In the genomic region with DNA sequence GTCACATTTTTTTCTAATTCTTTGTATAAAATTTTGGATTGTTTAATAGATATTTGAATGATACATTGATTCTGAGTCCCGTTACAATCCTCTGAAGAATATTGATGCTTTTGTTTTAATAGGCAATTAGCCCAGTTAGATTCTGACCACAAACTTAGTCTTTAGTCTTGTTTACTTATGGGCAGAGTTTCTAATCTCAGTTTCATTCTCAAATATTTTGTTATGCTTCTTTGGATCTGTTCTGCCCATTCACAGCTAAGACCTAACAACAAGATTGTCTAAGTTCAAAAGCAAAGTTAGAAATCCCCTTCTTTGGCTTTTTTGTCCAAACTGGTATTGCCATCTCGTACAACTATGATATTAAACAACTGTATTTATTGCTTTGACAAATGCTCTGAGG, we compare ENCODE assay signal across 20 cellular contexts. TPM values are rescaled to one million over a fixed set of nuclear protein-coding genes. Genes with fewer than 3 reads are reported as not detected.
"Had no signal": no experiment of that assay in that cellular context is flagged by ENCODE, and none has a peak within 500 bp of the region (broad histone marks: within the 10 kb centered on the region; RNA-seq: fewer than 3 reads in every experiment).

No MANE protein-coding gene starts in this region.

- H3K9me3 Mint-ChIP-seq: activated CD4-positive, alpha-beta T cell treated with anti-CD3 and anti-CD28 coated beads, Interleukin-2, amount 10 ng/mL, durations not matched to agents 7 days and 5 days; activated naive CD8-positive, alpha-beta T cell treated with anti-CD3 and anti-CD28 coated beads for 36 hours; activated T-cell treated with anti-CD3 and anti-CD28 coated beads, Interleukin-2, amount 50 U/mL, for 72 hours had no signal

- H3K27ac Mint-ChIP-seq: activated CD4-positive, alpha-beta T cell treated with anti-CD3 and anti-CD28 coated beads, Interleukin-2, amount 10 ng/mL, durations not matched to agents 7 days and 5 days; activated naive CD8-positive, alpha-beta T cell treated with anti-CD3 and anti-CD28 coated beads for 36 hours; activated T-cell treated with anti-CD3 and anti-CD28 coated beads, Interleukin-2, amount 50 U/mL, for 72 hours; brain had no signal

- DNase-seq: activated CD4-positive, alpha-beta T cell treated with anti-CD3 and anti-CD28 coated beads, Interleukin-2, amount 10 ng/mL, durations not matched to agents 7 days and 5 days; activated CD4-positive, CD25-positive, alpha-beta regulatory T cell; activated CD8-positive, alpha-beta memory T cell treated with anti-CD3 and anti-CD28 coated beads, Interleukin-2, amount 50 U/mL, for 48 hours; activated gamma-delta T cell treated with Interleukin-2 at 50 U/mL for 16 hours; activated naive CD8-positive, alpha-beta T cell treated with anti-CD3 and anti-CD28 coated beads for 36 hours; activated T-cell treated with anti-CD3 and anti-CD28 coated beads, Interleukin-2, amount 50 U/mL, for 72 hours; amygdala; central memory CD4-positive, alpha-beta T cell; colonic mucosa; islet precursor cell; midbrain; ovary; sigmoid colon; stimulated activated CD4-positive, alpha-beta T cell treated with anti-CD3 and anti-CD28 coated beads, Interleukin-1b, Interleukin-23, amount 100 ng/mL, for 48 hours; thyroid gland had no signal

- ATAC-seq: activated T-cell treated with anti-CD3 and anti-CD28 coated beads, Interleukin-2, amount 50 U/mL, for 72 hours; esophagus mucosa had no signal

- H3K36me3 Mint-ChIP-seq: activated naive CD8-positive, alpha-beta T cell treated with anti-CD3 and anti-CD28 coated beads for 36 hours; brain had no signal

- H3K4me3 Mint-ChIP-seq: activated CD4-positive, alpha-beta T cell treated with anti-CD3 and anti-CD28 coated beads, Interleukin-2, amount 10 ng/mL, durations not matched to agents 7 days and 5 days; activated naive CD8-positive, alpha-beta T cell treated with anti-CD3 and anti-CD28 coated beads for 36 hours; activated T-cell treated with anti-CD3 and anti-CD28 coated beads, Interleukin-2, amount 50 U/mL, for 72 hours; brain had no signal

RNA-seq across cellular contexts. Expression of a gene that starts 58.0 kb away (rescaled TPM):
- total RNA-seq: activated CD4-positive, alpha-beta T cell treated with anti-CD3 and anti-CD28 coated beads, Interleukin-2, amount 10 ng/mL, durations not matched to agents 7 days and 5 days; activated naive CD8-positive, alpha-beta T cell treated with anti-CD3 and anti-CD28 coated beads for 36 hours; activated T-cell treated with anti-CD3 and anti-CD28 coated beads, Interleukin-2, amount 50 U/mL, for 72 hours; colonic mucosa; esophagus mucosa; glomerular endothelial cell; hepatocyte; lung; ovary; sigmoid colon had no signal
